ENCODE assay signal across 8 cellular contexts in genomic region chr7:157490465-157490912, GRCh38.
A peak's percentile ranks its signal among the peaks of the same experiment; 100 is the strongest.
DNase-seq lines count a peak whose midpoint lies in the region; ATAC-seq and TF ChIP-seq lines count a peak whose summit lies in the region.

No MANE protein-coding gene starts in this region.

- DNase-seq in Ammon's horn (ENCODE audit: low spot score), result peak; percentile 33
- DNase-seq in RPMI7951 (ENCODE audit: low read depth), result peak; percentile 96
- DNase-seq in astrocyte of the cerebellum (ENCODE audit: low read depth), result peak; percentile 3
- DNase-seq in sigmoid colon, result peak; percentile 30
- no peak for DNase-seq in NCI-H1105 (lab: John Stamatoyannopoulos, UW)
- no peak for DNase-seq in HAP-1 (ENCODE audit: low spot score in 2 of 2)

- H3K9me3 ChIP-seq in sigmoid colon (no peaks in the 10 kb centered on the region), HAP-1 (no peaks in the 10 kb centered on the region)

- WGBS in sigmoid colon, 2 donors, result 43 to 57% methylated on average over 8 of the region's 8 CpGs

- in situ Hi-C loops in astrocyte of the cerebellum (cut with HindIII; ENCODE audit: low sequenced_read_pairs), result no loop called here
- in situ Hi-C loops in HAP-1 (cut with MboI; ENCODE audit: low sequenced_read_pairs), result no loop called here

- no peak overlapping the region for H3K27ac ChIP-seq in sigmoid colon

- no peaks in the 10 kb centered on the region for H3K4me1 ChIP-seq in sigmoid colon
- H3K4me1 ChIP-seq in HAP-1, result no peaks in the 10 kb centered on the region

- TF ChIP-seq CTCF in astrocyte of the cerebellum (IDR thresholded peaks at IDR 0.05; ENCODE audit: low read depth, low read length, missing control alignments), result no peak
- TF ChIP-seq CTCF in sigmoid colon (IDR thresholded peaks at IDR 0.05), result no peak

- peak; percentile 84 for ATAC-seq in GM21447 (IDR thresholded peaks at IDR 0.05; ENCODE audit: unreplicated experiment)
- no peak for ATAC-seq in GM21528 (IDR thresholded peaks at IDR 0.05; ENCODE audit: low FRiP score, unreplicated experiment)

- no peaks in the 10 kb centered on the region for H3K36me3 ChIP-seq in sigmoid colon
- H3K36me3 ChIP-seq in HAP-1 (replicated peaks), result no peaks in the 10 kb centered on the region

- TF ChIP-seq EP300 in sigmoid colon (IDR thresholded peaks at IDR 0.05), result no peak

- no peak for TF ChIP-seq POLR2A in sigmoid colon (IDR thresholded peaks at IDR 0.05)

- intact Hi-C loops in sigmoid colon (cut with DNase I), result no loop called here

- peaks cover 0 to 7% (median 0%) of the 10 kb centered on the region in 3 donors for H3K27me3 ChIP-seq in sigmoid colon
- H3K27me3 ChIP-seq in HAP-1 (ENCODE audit: low read depth), result no peaks in the 10 kb centered on the region

- H3K4me3 ChIP-seq in astrocyte of the cerebellum (ENCODE audit: low read depth, low read length) (no peak overlapping the region), sigmoid colon (no peak overlapping the region), HAP-1 (no peak overlapping the region)

Comparison
In these comparisons a context has a peak if more than half of its experiments do, and no peak if none do; other contexts are left out.
1. DNase-seq: peak in Ammon's horn (single experiment), RPMI7951 (single experiment), astrocyte of the cerebellum (single experiment) and sigmoid colon (single experiment); none in NCI-H1105 (single experiment) and HAP-1 (0 of 2).